Comparison of ENCODE assay signal across 18 cellular contexts in the genomic region with DNA sequence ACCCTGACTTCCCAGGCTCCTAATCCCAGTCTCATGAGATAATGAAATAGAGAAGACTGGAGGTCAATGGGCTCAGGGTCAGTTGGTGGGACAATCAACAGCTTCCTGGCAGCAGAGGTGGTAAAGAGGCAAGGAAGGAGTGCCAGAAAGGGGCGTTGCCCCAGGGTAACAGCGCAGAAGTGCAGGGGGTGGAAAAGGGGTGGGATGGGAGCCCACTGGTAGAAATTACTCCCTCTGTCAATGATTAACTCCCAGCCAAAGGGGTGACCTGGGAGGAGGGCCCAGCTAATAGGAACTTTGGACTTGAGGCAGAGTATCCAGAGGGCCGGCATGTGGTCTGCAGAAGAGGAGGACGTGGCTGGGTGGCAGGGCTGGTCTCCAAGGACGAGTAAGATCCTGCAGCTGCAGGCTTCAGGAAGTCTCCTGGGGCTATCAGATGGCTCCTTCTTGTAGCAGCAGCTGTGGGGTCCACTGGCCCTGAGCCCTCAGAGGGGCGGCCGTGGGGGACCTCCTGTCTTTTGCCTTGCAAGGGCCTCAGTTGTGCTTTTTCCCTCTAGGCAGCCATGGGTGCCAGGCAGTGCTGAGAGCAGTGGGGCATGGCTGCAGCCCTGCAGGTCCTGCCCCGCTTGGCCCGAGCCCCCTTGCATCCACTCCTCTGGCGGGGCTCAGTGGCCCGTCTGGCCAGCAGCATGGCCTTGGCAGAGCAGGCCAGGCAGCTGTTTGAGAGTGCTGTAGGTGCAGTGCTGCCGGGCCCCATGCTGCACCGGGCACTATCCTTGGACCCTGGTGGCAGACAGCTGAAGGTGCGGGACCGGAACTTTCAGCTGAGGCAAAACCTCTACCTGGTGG. TPM values are rescaled to one million over a fixed set of nuclear protein-coding genes. Genes with fewer than 3 reads are reported as not detected.
A peak's percentile ranks its signal among the peaks of the same experiment; 100 is the strongest.
DNase-seq lines count a peak whose midpoint lies in the region; ATAC-seq and TF ChIP-seq lines count a peak whose summit lies in the region.
"Had no signal": no experiment of that assay in that cellular context is flagged by ENCODE, and none has a peak within 500 bp of the region (broad histone marks: within the 10 kb centered on the region; RNA-seq: fewer than 3 reads in every experiment).

No MANE protein-coding gene starts in this region.

- DNase-seq in 8988T (peak; percentile 40), brain microvascular endothelial cell (no peak), mesothelial cell of epicardium (ENCODE audit: low spot score in 2 of 2, unreplicated experiment in 2 of 2) (no peak), putamen (ENCODE audit: low spot score) (no peak), NCI-H226 (no peak), HPDE6-E6E7 (ENCODE audit: extremely low spot score) (no peak)
- DNase-seq: activated CD4-positive, CD25-positive, alpha-beta regulatory T cell treated with anti-CD3 and anti-CD28 coated beads, Interleukin-2, amount 50 U/mL, for 72 hours; activated effector memory CD4-positive, alpha-beta T cell treated with Interleukin-2 at 50 U/mL for 16 hours; BE2C; cerebellar nuclear complex; NCI-H1105; NCI-H774; occipital lobe; SIG-M5; stimulated activated CD4-positive, alpha-beta T cell treated with anti-CD3 and anti-CD28 coated beads, Interleukin-1b, Interleukin-23, amount 100 ng/mL, for 48 hours; stimulated activated naive B cell treated with anti-CD40 and anti-IgM and Interleukin-4, amounts not matched to agents 10 μg/mL and 1 μg/mL and 100 μg/mL, for 72 hours had no signal

- peaks cover 8% of the 10 kb centered on the region for H3K36me3 ChIP-seq in brain microvascular endothelial cell (replicated peaks)
- H3K36me3 ChIP-seq: BE2C had no signal

- H3K27ac Mint-ChIP-seq in mesothelial cell of epicardium: no peak overlapping the region
- H3K27ac Mint-ChIP-seq: stimulated activated naive B cell treated with anti-CD40 and anti-IgM and Interleukin-4, amounts not matched to agents 10 μg/mL and 1 μg/mL and 100 μg/mL, for 72 hours had no signal

- H3K4me3 ChIP-seq in brain microvascular endothelial cell (ENCODE audit: low read depth, low read length): no peak overlapping the region

- in situ Hi-C loops in brain microvascular endothelial cell (cut with HindIII; ENCODE audit: low pct_ligation_motif_present, low sequenced_read_pairs): no loop called here

- peaks cover 8% of the 10 kb centered on the region for H3K4me1 Mint-ChIP-seq in mesothelial cell of epicardium

- no peaks in the 10 kb centered on the region for H3K27me3 Mint-ChIP-seq in mesothelial cell of epicardium (ENCODE audit: low read depth)
- H3K27me3 Mint-ChIP-seq: stimulated activated naive B cell treated with anti-CD40 and anti-IgM and Interleukin-4, amounts not matched to agents 10 μg/mL and 1 μg/mL and 100 μg/mL, for 72 hours had no signal

- no peaks in the 10 kb centered on the region for H3K27me3 ChIP-seq in brain microvascular endothelial cell (replicated peaks)
- H3K27me3 ChIP-seq: BE2C had no signal

- ATAC-seq in HG03139 (IDR thresholded peaks at IDR 0.05; ENCODE audit: unreplicated experiment): no peak
- ATAC-seq: stimulated activated naive B cell treated with anti-CD40 and anti-IgM and Interleukin-4, amounts not matched to agents 10 μg/mL and 1 μg/mL and 100 μg/mL, for 72 hours had no signal

- H3K36me3 Mint-ChIP-seq in mesothelial cell of epicardium: no peaks in the 10 kb centered on the region

- no peak overlapping the region for H3K27ac ChIP-seq in brain microvascular endothelial cell

- no peaks in the 10 kb centered on the region for H3K9me3 Mint-ChIP-seq in mesothelial cell of epicardium
- H3K9me3 Mint-ChIP-seq: stimulated activated naive B cell treated with anti-CD40 and anti-IgM and Interleukin-4, amounts not matched to agents 10 μg/mL and 1 μg/mL and 100 μg/mL, for 72 hours had no signal

- TF ChIP-seq CTCF in GM12873 (IDR thresholded peaks at IDR 0.05; ENCODE audit: insufficient read depth, low read depth, low read length, missing control alignments) (peak; percentile 19), brain microvascular endothelial cell (IDR thresholded peaks at IDR 0.05; ENCODE audit: low read depth, low read length, missing control alignments) (peak; percentile 21), mesothelial cell of epicardium (IDR thresholded peaks at IDR 0.05; ENCODE audit: unreplicated experiment) (peak; percentile 29)

- H3K4me3 Mint-ChIP-seq in mesothelial cell of epicardium: no peak overlapping the region
- H3K4me3 Mint-ChIP-seq: stimulated activated naive B cell treated with anti-CD40 and anti-IgM and Interleukin-4, amounts not matched to agents 10 μg/mL and 1 μg/mL and 100 μg/mL, for 72 hours had no signal

RNA-seq across cellular contexts. Expression of a gene that starts 2.3 kb away (rescaled TPM):
- total RNA-seq in mesothelial cell of epicardium: 9.0 to 10.7 TPM (median 10.6 TPM) in 3 replicates

RNA-seq across cellular contexts. Expression of a gene that starts 11.5 kb away (rescaled TPM):
- 99.0 to 105 TPM (median 101 TPM) in 3 replicates for total RNA-seq in mesothelial cell of epicardium

RNA-seq across cellular contexts. Expression of a gene that starts 26.1 kb away (rescaled TPM):
- 8.2 to 9.5 TPM (median 8.4 TPM) in 3 replicates for total RNA-seq in mesothelial cell of epicardium

RNA-seq across cellular contexts. Expression of a gene that starts 44.4 kb away (rescaled TPM):
- 10.6 to 11.8 TPM (median 11.6 TPM) in 3 replicates for total RNA-seq in mesothelial cell of epicardium

RNA-seq across cellular contexts. Expression of a gene that starts 51.0 kb away (rescaled TPM):
- 26.6 to 30.6 TPM (median 28.7 TPM) in 3 replicates for total RNA-seq in mesothelial cell of epicardium
